Comparison of ENCODE assay signal across 29 cellular contexts in genomic region chr2:158774663-158775062, GRCh38. TPM values are rescaled to one million over a fixed set of nuclear protein-coding genes. Genes with fewer than 3 reads are reported as not detected.
DNase-seq lines count a peak whose midpoint lies in the region; ATAC-seq and TF ChIP-seq lines count a peak whose summit lies in the region.
"Had no signal": no experiment of that assay in that cellular context is flagged by ENCODE, and none has a peak within 500 bp of the region (broad histone marks: within the 10 kb centered on the region; RNA-seq: fewer than 3 reads in every experiment).

No MANE protein-coding gene starts in this region.

- no peak overlapping the region for H2AFZ ChIP-seq in smooth muscle cell (ENCODE audit: low read depth)

- ATAC-seq in heart left ventricle: no peak
- ATAC-seq: activated CD8-positive, alpha-beta T cell treated with anti-CD3 and anti-CD28 coated beads for 36 hours; esophagus mucosa; K562; left lobe of liver had no signal

- no peaks in the 10 kb centered on the region for H3K27me3 ChIP-seq in smooth muscle cell (ENCODE audit: low read depth)
- no peaks in the 10 kb centered on the region for H3K27me3 ChIP-seq in heart left ventricle
- H3K27me3 ChIP-seq: BLaER1, neutrophil, transverse colon had no signal

- H3K27ac ChIP-seq in VCaP: peak overlapping the region; percentile 38
- peak overlapping the region; percentile 23 for H3K27ac ChIP-seq in temporal lobe (ENCODE audit: low read depth, low read length)
- H3K27ac ChIP-seq in smooth muscle cell (ENCODE audit: low read depth): no peak overlapping the region
- no peak overlapping the region for H3K27ac ChIP-seq in heart left ventricle
- H3K27ac ChIP-seq: BLaER1, neutrophil, transverse colon had no signal

- H3K36me3 ChIP-seq in smooth muscle cell (ENCODE audit: low read depth): no peaks in the 10 kb centered on the region
- no peaks in the 10 kb centered on the region for H3K36me3 ChIP-seq in heart left ventricle
- H3K36me3 ChIP-seq: BLaER1, neutrophil, transverse colon had no signal

- no peak for TF ChIP-seq POLR2A in heart left ventricle (IDR thresholded peaks at IDR 0.05)

- 25% methylated on average over 1 of the region's 1 CpG for WGBS in smooth muscle cell (ENCODE audit: low lambda C conversion rate)
- 61 to 80% (median 74%) methylated on average over 1 of the region's 1 CpG for WGBS in heart left ventricle, 4 donors

- no peak overlapping the region for H3K4me2 ChIP-seq in smooth muscle cell
- H3K4me2 ChIP-seq: BLaER1 had no signal

- H3K9me3 ChIP-seq in smooth muscle cell (replicated peaks; ENCODE audit: low read depth): no peaks in the 10 kb centered on the region
- H3K9me3 ChIP-seq in heart left ventricle: no peaks in the 10 kb centered on the region
- H3K9me3 ChIP-seq: BLaER1, neutrophil, transverse colon had no signal

- no peak overlapping the region for H3K9ac ChIP-seq in smooth muscle cell (ENCODE audit: low read depth)
- H3K9ac ChIP-seq: BLaER1 had no signal

- no peaks in the 10 kb centered on the region for H3K79me2 ChIP-seq in smooth muscle cell (ENCODE audit: low read depth)

- peak; percentile 18 for DNase-seq in NCI-H345 (lab: John Stamatoyannopoulos, UW)
- DNase-seq in NCI-H345 treated with DMSO at 0.1 percent for 48 hours (lab: John Stamatoyannopoulos, UW; ENCODE audit: unreplicated experiment): no peak
- peak; percentile 9 for DNase-seq in fibroblast of villous mesenchyme (ENCODE audit: low read depth)
- no peak for DNase-seq in smooth muscle cell (lab: John Stamatoyannopoulos, UW; ENCODE audit: unreplicated experiment)
- DNase-seq in heart left ventricle: no peak
- DNase-seq: ACHN; activated CD4-positive, CD25-positive, alpha-beta regulatory T cell treated with anti-CD3 and anti-CD28 coated beads, Interleukin-2, amount 50 U/mL, for 72 hours; activated CD8-positive, alpha-beta T cell treated with anti-CD3 and anti-CD28 coated beads for 36 hours; activated naive CD8-positive, alpha-beta T cell treated with anti-CD3 and anti-CD28 coated beads for 36 hours; endodermal cell; immature natural killer cell; NCI-H2029; NCI-H774; RPMI8226; T-helper 1 cell; transverse colon had no signal

- no peak overlapping the region for H3K4me3 ChIP-seq in fibroblast of villous mesenchyme (ENCODE audit: low read depth, low read length)
- no peak overlapping the region for H3K4me3 ChIP-seq in smooth muscle cell
- no peak overlapping the region for H3K4me3 ChIP-seq in heart left ventricle
- H3K4me3 ChIP-seq: BLaER1, K562, transverse colon had no signal

- TF ChIP-seq CTCF in VCaP (conservative IDR thresholded peaks at IDR 0.05) (no peak), fibroblast of villous mesenchyme (IDR thresholded peaks at IDR 0.05; ENCODE audit: insufficient read depth, low read depth, low read length) (no peak), smooth muscle cell (IDR thresholded peaks at IDR 0.05; ENCODE audit: borderline replicate concordance, insufficient read depth, poor library complexity, severe bottlenecking) (no peak), heart left ventricle (IDR thresholded peaks at IDR 0.05) (no peak)

- no peaks in the 10 kb centered on the region for H4K20me1 ChIP-seq in smooth muscle cell (ENCODE audit: low read depth)
- H4K20me1 ChIP-seq: BLaER1 had no signal

- no peaks in the 10 kb centered on the region for H3K4me1 ChIP-seq in smooth muscle cell (ENCODE audit: low read depth)
- H3K4me1 ChIP-seq in heart left ventricle: peaks cover 0 to 6% (median 0%) of the 10 kb centered on the region in 12 donors
- H3K4me1 ChIP-seq: transverse colon had no signal

- no peaks in the 10 kb centered on the region for H3F3A ChIP-seq in smooth muscle cell (ENCODE audit: low read depth)

- intact Hi-C loops in heart left ventricle (cut with DNase I): no loop called here

RNA-seq across cellular contexts. Expression of gene DAPL1, which starts 20.5 kb away (rescaled TPM):
- total RNA-seq in fibroblast of villous mesenchyme: not detected in 2 replicates
- 0.49 TPM for total RNA-seq in temporal lobe
- not detected in 2 replicates for total RNA-seq in smooth muscle cell
- 0.35 TPM in 1 of 2 replicates, not detected in the other for polyA plus RNA-seq in smooth muscle cell
- not detected for total RNA-seq in heart left ventricle
- polyA plus RNA-seq in heart left ventricle: 1 to 10 TPM in 1 of 2 donors, not detected in 1; 1.3 TPM
- total RNA-seq: activated CD8-positive, alpha-beta T cell treated with anti-CD3 and anti-CD28 coated beads for 36 hours; activated naive CD8-positive, alpha-beta T cell treated with anti-CD3 and anti-CD28 coated beads for 36 hours; astrocyte; cardiac septum; Daoy; endodermal cell; HT1080; K562; left lobe of liver; MCF 10A; skeletal muscle tissue; transverse colon had no signal
- polyA plus RNA-seq: immature natural killer cell, K562 had no signal

Comparison
In these comparisons a context has a peak if more than half of its experiments do, and no peak if none do; other contexts are left out.
1. DNase-seq: peak in NCI-H345 (single experiment) and fibroblast of villous mesenchyme (single experiment); none in NCI-H345 treated with DMSO at 0.1 percent for 48 hours (single experiment), smooth muscle cell (single experiment) and heart left ventricle (0 of 5).
2. H3K27ac ChIP-seq: peak in VCaP (single experiment) and temporal lobe (single experiment); none in smooth muscle cell (single experiment) and heart left ventricle (0 of 12).